Comparison of ENCODE assay signal across 8 cellular contexts in genomic region chr3:42600111-42600957, GRCh38. TPM values are rescaled to one million over a fixed set of nuclear protein-coding genes. Genes with fewer than 3 reads are reported as not detected.
DNase-seq lines count a peak whose midpoint lies in the region; ATAC-seq and TF ChIP-seq lines count a peak whose summit lies in the region.

TSS of gene NKTR (plus strand) at chr3:42600686. CDS start at chr3:42601007, 321 bp downstream.

- ATAC-seq in GM19043 (IDR thresholded peaks at IDR 0.05; ENCODE audit: low read depth, unreplicated experiment) (peak; percentile 89), HG03378 (IDR thresholded peaks at IDR 0.05; ENCODE audit: unreplicated experiment) (peak; percentile 80)

- H3K4me3 ChIP-seq in AG10803 (ENCODE audit: low read length): peak within 1 kb of the TSS; percentile 66

- DNase-seq in AG10803 (ENCODE audit: low read depth): peak; percentile 95
- peak; percentile 95 for DNase-seq in NCI-H460 (ENCODE audit: extremely low read depth, low read depth)
- peak; percentile 99 for DNase-seq in activated CD4-positive, CD25-positive, alpha-beta regulatory T cell treated with anti-CD3 and anti-CD28 coated beads, Interleukin-2, amount 50 U/mL, for 72 hours
- DNase-seq in cerebellar nuclear complex (lab: John Stamatoyannopoulos, UW): peak; percentile 86 to 94
- peak; percentile 100 for DNase-seq in islet precursor cell
- DNase-seq in stimulated activated CD4-positive, alpha-beta T cell treated with anti-CD3 and anti-CD28 coated beads, Interleukin-12 subunit alpha, Interleukin-12 subunit beta, amount 100 ng/mL, for 48 hours (ENCODE audit: low read depth in 2 of 3, low spot score in 1 of 3): peak; percentile 98 to 100 (median 98)

- peak; percentile 9; the same call in 1 of the 2 replicates for TF ChIP-seq CTCF in AG10803 (conservative IDR thresholded peaks at IDR 0.05; ENCODE audit: low read length)

RNA-seq across cellular contexts. Expression of gene NKTR, which starts in this region (rescaled TPM):
- 18.9 and 26.9 TPM in 2 replicates for total RNA-seq in NCI-H460 (2014; rRNA removed; shearing (Covaris generic))
- polyA plus RNA-seq in NCI-H460 (2014; cell fraction: nucleus; rRNA removed): 68.4 and 100 TPM in 2 replicates

Comparison
In these comparisons a context has a peak if more than half of its experiments do, and no peak if none do; other contexts are left out.
1. Peak in every context shown above with its lines: DNase-seq, ATAC-seq and H3K4me3 ChIP-seq.